32 cellular contexts compared by ENCODE assay signal in the genomic region with DNA sequence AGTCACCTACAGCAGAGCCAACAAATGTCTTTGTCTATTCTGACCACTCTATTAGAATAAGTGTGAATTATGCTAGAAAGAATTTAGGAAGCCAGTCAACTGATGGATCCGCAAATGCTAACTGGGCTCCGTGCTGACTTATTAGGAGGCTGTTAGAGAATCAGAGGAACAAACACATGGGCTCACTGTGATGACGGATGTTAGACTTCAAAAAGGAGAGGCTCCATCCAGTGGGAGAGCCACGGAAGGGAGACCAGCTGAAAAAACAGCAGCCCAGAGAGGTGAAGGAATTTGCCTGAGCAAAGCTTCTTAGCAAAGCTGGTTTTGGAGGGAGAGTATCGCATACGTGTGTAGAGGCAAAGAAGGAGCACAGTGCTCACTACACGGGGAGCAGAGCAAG. TPM values are rescaled to one million over a fixed set of nuclear protein-coding genes. Genes with fewer than 3 reads are reported as not detected.
"Had no signal": no experiment of that assay in that cellular context is flagged by ENCODE, and none has a peak within 500 bp of the region (broad histone marks: within the 10 kb centered on the region; RNA-seq: fewer than 3 reads in every experiment).

No MANE protein-coding gene starts in this region.

- H3K9me3 ChIP-seq: adrenal gland, left ventricle myocardium inferior, mucosa of descending colon, ovary, right lobe of liver, thoracic aorta, upper lobe of left lung, vagina had no signal

- H3K27ac ChIP-seq: cardiac muscle cell, ovary, right lobe of liver, skin epidermis, thoracic aorta, upper lobe of left lung, vagina had no signal

- H3K9me3 Mint-ChIP-seq: activated naive CD4-positive, alpha-beta T cell treated with anti-CD3 and anti-CD28 coated beads for 36 hours; activated naive CD8-positive, alpha-beta T cell treated with anti-CD3 and anti-CD28 coated beads for 36 hours; activated T-helper 1 cell treated with anti-CD3 and anti-CD28 coated beads, Interleukin-12 subunit alpha, Interleukin-12 subunit beta, Interleukin-2, Interleukin-4 antibody, amounts not matched to agents 30 ng/mL and 10 ng/mL and 1 ng/mL, durations not matched to agents 14 hours and 24 hours and 36 hours; natural killer cell treated with Interleukin-12 subunit alpha and Interleukin-12 subunit beta and Interleukin-15 and Interleukin-18, amount 100 ng/mL, for 72 hours; stimulated activated effector memory CD8-positive, alpha-beta T cell treated with anti-CD3 and anti-CD28 coated beads, Interleukin-12 subunit alpha, Interleukin-12 subunit beta, amount 100 ng/mL, for 72 hours; stimulated activated naive CD8-positive, alpha-beta T cell treated with anti-CD3 and anti-CD28 coated beads, Interleukin-15, Interleukin-2, amounts not matched to agents 100 ng/mL and 50 ng/mL, for 24 hours; T-helper 1 cell treated with Interleukin-12 subunit alpha and Interleukin-12 subunit beta and Interleukin-4 antibody, amounts not matched to agents 30 μg/mL and 1 μg/mL, for 36 hours had no signal

- FAIRE-seq: frontal cortex, islet of Langerhans had no signal

- H3K4me3 Mint-ChIP-seq: activated naive CD4-positive, alpha-beta T cell treated with anti-CD3 and anti-CD28 coated beads for 36 hours; activated naive CD8-positive, alpha-beta T cell treated with anti-CD3 and anti-CD28 coated beads for 36 hours; activated T-helper 1 cell treated with anti-CD3 and anti-CD28 coated beads, Interleukin-12 subunit alpha, Interleukin-12 subunit beta, Interleukin-2, Interleukin-4 antibody, amounts not matched to agents 30 ng/mL and 10 ng/mL and 1 ng/mL, durations not matched to agents 14 hours and 24 hours and 36 hours; brain; natural killer cell treated with Interleukin-12 subunit alpha and Interleukin-12 subunit beta and Interleukin-15 and Interleukin-18, amount 100 ng/mL, for 72 hours; stimulated activated effector memory CD8-positive, alpha-beta T cell treated with anti-CD3 and anti-CD28 coated beads, Interleukin-12 subunit alpha, Interleukin-12 subunit beta, amount 100 ng/mL, for 72 hours; stimulated activated naive CD8-positive, alpha-beta T cell treated with anti-CD3 and anti-CD28 coated beads, Interleukin-15, Interleukin-2, amounts not matched to agents 100 ng/mL and 50 ng/mL, for 24 hours; T-helper 1 cell treated with Interleukin-12 subunit alpha and Interleukin-12 subunit beta and Interleukin-4 antibody, amounts not matched to agents 30 μg/mL and 1 μg/mL, for 36 hours had no signal

- H3K27ac Mint-ChIP-seq: activated naive CD4-positive, alpha-beta T cell treated with anti-CD3 and anti-CD28 coated beads for 36 hours; activated naive CD8-positive, alpha-beta T cell treated with anti-CD3 and anti-CD28 coated beads for 36 hours; activated T-helper 1 cell treated with anti-CD3 and anti-CD28 coated beads, Interleukin-12 subunit alpha, Interleukin-12 subunit beta, Interleukin-2, Interleukin-4 antibody, amounts not matched to agents 30 ng/mL and 10 ng/mL and 1 ng/mL, durations not matched to agents 14 hours and 24 hours and 36 hours; natural killer cell treated with Interleukin-12 subunit alpha and Interleukin-12 subunit beta and Interleukin-15 and Interleukin-18, amount 100 ng/mL, for 72 hours; progenitor cell of endocrine pancreas; stimulated activated effector memory CD8-positive, alpha-beta T cell treated with anti-CD3 and anti-CD28 coated beads, Interleukin-12 subunit alpha, Interleukin-12 subunit beta, amount 100 ng/mL, for 72 hours; stimulated activated naive CD8-positive, alpha-beta T cell treated with anti-CD3 and anti-CD28 coated beads, Interleukin-15, Interleukin-2, amounts not matched to agents 100 ng/mL and 50 ng/mL, for 24 hours; T-helper 1 cell treated with Interleukin-12 subunit alpha and Interleukin-12 subunit beta and Interleukin-4 antibody, amounts not matched to agents 30 μg/mL and 1 μg/mL, for 36 hours had no signal

- ATAC-seq: mucosa of descending colon; natural killer cell treated with Interleukin-12 subunit alpha and Interleukin-12 subunit beta and Interleukin-15 and Interleukin-18, amount 100 ng/mL, for 72 hours; right lobe of liver; stimulated activated effector memory CD8-positive, alpha-beta T cell treated with anti-CD3 and anti-CD28 coated beads, Interleukin-12 subunit alpha, Interleukin-12 subunit beta, amount 100 ng/mL, for 72 hours had no signal

- H3K4me3 ChIP-seq: adrenal gland, cardiac muscle cell, left ventricle myocardium inferior, lung, mucosa of descending colon, ovary, right lobe of liver, skin epidermis, thoracic aorta, upper lobe of left lung, vagina had no signal

- H3K27me3 ChIP-seq: adrenal gland, ovary, right lobe of liver, upper lobe of left lung, vagina had no signal

- DNase-seq: activated CD4-positive, alpha-beta T cell treated with anti-CD3 and anti-CD28 coated beads for 1 hour; activated CD8-positive, alpha-beta memory T cell treated with anti-CD3 and anti-CD28 coated beads, Interleukin-2, amount 50 U/mL, for 4 hours; activated effector memory CD4-positive, alpha-beta T cell treated with anti-CD3 and anti-CD28 coated beads, Interleukin-2, amount 50 U/mL, for 16 hours; activated naive CD4-positive, alpha-beta T cell treated with anti-CD3 and anti-CD28 coated beads for 36 hours; activated naive CD8-positive, alpha-beta T cell treated with anti-CD3 and anti-CD28 coated beads for 36 hours; activated T-cell treated with anti-CD3 and anti-CD28 coated beads, Interleukin-2, amount 50 U/mL, for 1 hour; aorta; cerebellar nuclear complex; cortex of kidney; left ventricle myocardium inferior; mucosa of descending colon; ovary; stimulated activated CD4-positive, alpha-beta T cell treated with anti-CD3 and anti-CD28 coated beads, Interleukin-4, amount 100 ng/mL, for 24 hours; SW 1271; T1000; upper lobe of left lung had no signal

- H3K36me3 ChIP-seq: adrenal gland, cardiac muscle cell, left ventricle myocardium inferior, ovary, right lobe of liver, thoracic aorta, upper lobe of left lung, vagina had no signal

- H3K36me3 Mint-ChIP-seq: activated naive CD8-positive, alpha-beta T cell treated with anti-CD3 and anti-CD28 coated beads for 36 hours; brain; natural killer cell treated with Interleukin-12 subunit alpha and Interleukin-12 subunit beta and Interleukin-15 and Interleukin-18, amount 100 ng/mL, for 72 hours had no signal

- H3K4me1 Mint-ChIP-seq: activated naive CD8-positive, alpha-beta T cell treated with anti-CD3 and anti-CD28 coated beads for 36 hours had no signal

RNA-seq across cellular contexts. Expression of gene TGFBI, which starts 5.8 kb away (rescaled TPM):
- total RNA-seq: activated naive CD4-positive, alpha-beta T cell treated with anti-CD3 and anti-CD28 coated beads for 36 hours; activated naive CD8-positive, alpha-beta T cell treated with anti-CD3 and anti-CD28 coated beads for 36 hours; activated T-helper 1 cell treated with anti-CD3 and anti-CD28 coated beads, Interleukin-12 subunit alpha, Interleukin-12 subunit beta, Interleukin-2, Interleukin-4 antibody, amounts not matched to agents 30 ng/mL and 10 ng/mL and 1 ng/mL, durations not matched to agents 14 hours and 24 hours and 36 hours; natural killer cell treated with Interleukin-12 subunit alpha and Interleukin-12 subunit beta and Interleukin-15 and Interleukin-18, amount 100 ng/mL, for 72 hours had no signal
